8 cellular contexts compared by ENCODE assay signal in genomic region chr17:68101992-68102758, GRCh38.
DNase-seq lines count a peak whose midpoint lies in the region; ATAC-seq and TF ChIP-seq lines count a peak whose summit lies in the region.

No MANE protein-coding gene starts in this region.

- intact Hi-C loops in Right ventricle myocardium inferior (cut with DNase I), result loop anchor here (5.0 to 10.0 kb wide), 2 partner anchors 65 to 353 kb away; partner anchors contain the start of genes KPNA2 and WIPI1
- intact Hi-C loops in cardiac septum (cut with DNase I), result loop anchor here (2.0 kb wide), 1 partner anchor 81 kb away; no protein-coding TSS in a partner anchor
- intact Hi-C loops in colonic mucosa (cut with DNase I), result no loop called here

- peak overlapping the region; percentile 89 for H3K4me3 ChIP-seq in colonic mucosa
- peak overlapping the region; percentile 88 for H3K4me3 ChIP-seq in suprapubic skin

- H3K36me3 ChIP-seq in colonic mucosa (no peaks in the 10 kb centered on the region), suprapubic skin (no peaks in the 10 kb centered on the region)

- H3K4me1 Mint-ChIP-seq in T-helper 1 cell treated with Interleukin-12 subunit alpha and Interleukin-12 subunit beta and Interleukin-4 antibody, amounts not matched to agents 30 μg/mL and 1 μg/mL, for 36 hours (ENCODE audit: low read depth), result peaks cover 21% of the 10 kb centered on the region

- TF ChIP-seq CTCF in colonic mucosa (IDR thresholded peaks at IDR 0.05) (no peak), suprapubic skin (IDR thresholded peaks at IDR 0.05) (no peak)

- H3K9ac ChIP-seq in colonic mucosa (ENCODE audit: low read depth in 2 of 2, low read length in 2 of 2), result peak overlapping the region; percentile 81 to 91

- WGBS in suprapubic skin, result under 1% methylated on average over 39 of the region's 41 CpGs

- peak overlapping the region; percentile 79 for H3K27ac Mint-ChIP-seq in T-helper 1 cell treated with Interleukin-12 subunit alpha and Interleukin-12 subunit beta and Interleukin-4 antibody, amounts not matched to agents 30 μg/mL and 1 μg/mL, for 36 hours

- H3K9me3 Mint-ChIP-seq in T-helper 1 cell treated with Interleukin-12 subunit alpha and Interleukin-12 subunit beta and Interleukin-4 antibody, amounts not matched to agents 30 μg/mL and 1 μg/mL, for 36 hours, result no peaks in the 10 kb centered on the region

- no peak for TF ChIP-seq POLR2A in suprapubic skin (IDR thresholded peaks at IDR 0.05)

- peak overlapping the region; percentile 80 for H3K27ac ChIP-seq in colonic mucosa
- peak overlapping the region; percentile 89 for H3K27ac ChIP-seq in suprapubic skin

- H3K9me3 ChIP-seq in colonic mucosa (no peaks in the 10 kb centered on the region), suprapubic skin (no peaks in the 10 kb centered on the region)

- DNase-seq in Right ventricle myocardium inferior (ENCODE audit: missing footprints), result no peak
- no peak for DNase-seq in cardiac septum (ENCODE audit: low spot score)
- DNase-seq in colonic mucosa, result peak; percentile 60
- peak; percentile 18 for DNase-seq in medulla oblongata (ENCODE audit: extremely low spot score)
- DNase-seq in suprapubic skin (ENCODE audit: low spot score in 2 of 2), result no peak
- DNase-seq in NCI-H226, result no peak

- H3K27me3 Mint-ChIP-seq in T-helper 1 cell treated with Interleukin-12 subunit alpha and Interleukin-12 subunit beta and Interleukin-4 antibody, amounts not matched to agents 30 μg/mL and 1 μg/mL, for 36 hours (ENCODE audit: low read depth), result peaks cover 23% of the 10 kb centered on the region

- no peaks in the 10 kb centered on the region for H3K27me3 ChIP-seq in colonic mucosa
- no peaks in the 10 kb centered on the region for H3K27me3 ChIP-seq in suprapubic skin

- peak overlapping the region; percentile 86 for H3K4me3 Mint-ChIP-seq in T-helper 1 cell treated with Interleukin-12 subunit alpha and Interleukin-12 subunit beta and Interleukin-4 antibody, amounts not matched to agents 30 μg/mL and 1 μg/mL, for 36 hours

- TF ChIP-seq EP300 in suprapubic skin (IDR thresholded peaks at IDR 0.05), result no peak

- ATAC-seq in Right ventricle myocardium inferior, result peak; percentile 10
- no peak for ATAC-seq in HG02885 (IDR thresholded peaks at IDR 0.05; ENCODE audit: poor library complexity, unreplicated experiment)

- peaks cover 11% of the 10 kb centered on the region for H3K36me3 Mint-ChIP-seq in T-helper 1 cell treated with Interleukin-12 subunit alpha and Interleukin-12 subunit beta and Interleukin-4 antibody, amounts not matched to agents 30 μg/mL and 1 μg/mL, for 36 hours (ENCODE audit: low read depth)

- no peaks in the 10 kb centered on the region for H3K4me1 ChIP-seq in colonic mucosa
- H3K4me1 ChIP-seq in suprapubic skin, result peaks cover 27% of the 10 kb centered on the region

Comparison
In these comparisons a context has a peak if more than half of its experiments do, and no peak if none do; other contexts are left out.
1. DNase-seq: peak in colonic mucosa (single experiment) and medulla oblongata (single experiment); none in Right ventricle myocardium inferior (single experiment), cardiac septum (single experiment), suprapubic skin (0 of 2) and NCI-H226 (single experiment).